29 cellular contexts compared by ENCODE assay signal in genomic region chr6:63249875-63250482, GRCh38. TPM values are rescaled to one million over a fixed set of nuclear protein-coding genes. Genes with fewer than 3 reads are reported as not detected.
"Had no signal": no experiment of that assay in that cellular context is flagged by ENCODE, and none has a peak within 500 bp of the region (broad histone marks: within the 10 kb centered on the region; RNA-seq: fewer than 3 reads in every experiment).

No MANE protein-coding gene starts in this region.

- FAIRE-seq: urothelium cell line had no signal

- ATAC-seq: stimulated activated effector memory CD8-positive, alpha-beta T cell treated with anti-CD3 and anti-CD28 coated beads, Interleukin-12 subunit alpha, Interleukin-12 subunit beta, amount 100 ng/mL, for 72 hours; stimulated activated memory B cell treated with anti-CD40 and anti-IgM and Interleukin-4, amounts not matched to agents 10 μg/mL and 1 μg/mL and 100 μg/mL, for 72 hours; stimulated activated naive B cell treated with anti-CD40 and anti-IgM and Interleukin-4, amounts not matched to agents 10 μg/mL and 1 μg/mL and 100 μg/mL, for 72 hours; stimulated activated naive CD8-positive, alpha-beta T cell treated with anti-CD3 and anti-CD28 coated beads, Interleukin-15, amount 100 ng/mL, for 72 hours; stimulated activated naive CD8-positive, alpha-beta T cell treated with anti-CD3 and anti-CD28 coated beads, Interleukin-15, Interleukin-2, amounts not matched to agents 100 U/mL and 50 U/mL, for 24 hours; upper lobe of right lung had no signal

- H3K4me1 ChIP-seq: suprapubic skin, testis, thyroid gland, tibial artery, tibial nerve, transverse colon, upper lobe of left lung, upper lobe of right lung, uterus, vagina had no signal

- H3K4me3 ChIP-seq: stomach, suprapubic skin, testis, thoracic aorta, thyroid gland, tibial artery, tibial nerve, transverse colon, upper lobe of left lung, upper lobe of right lung, uterus, vagina had no signal

- H3K27me3 ChIP-seq: stomach, suprapubic skin, testis, thyroid gland, tibial artery, tibial nerve, transverse colon, upper lobe of left lung, upper lobe of right lung, uterus, vagina had no signal

- H3K36me3 ChIP-seq: stomach, suprapubic skin, thoracic aorta, thyroid gland, tibial artery, tibial nerve, transverse colon, upper lobe of left lung, upper lobe of right lung, uterus, vagina had no signal

- H3K9me3 ChIP-seq: stomach, suprapubic skin, testis, thoracic aorta, thyroid gland, tibial artery, tibial nerve, transverse colon, upper lobe of left lung, upper lobe of right lung, uterus, vagina had no signal

- DNase-seq: stimulated activated CD4-positive, alpha-beta T cell treated with anti-CD3 and anti-CD28 coated beads, Interleukin-2, amount 100 ng/mL, for 48 hours; stimulated activated CD4-positive, alpha-beta T cell treated with anti-CD3 and anti-CD28 coated beads, Interleukin-4, amount 100 ng/mL, for 1 hour; stimulated activated CD4-positive, alpha-beta T cell treated with anti-CD3 and anti-CD28 coated beads, Interleukin-4, amount 100 ng/mL, for 24 hours; stimulated activated CD4-positive, alpha-beta T cell treated with anti-CD3 and anti-CD28 coated beads, Interleukin-4, amount 100 ng/mL, for 4 hours; stimulated activated CD8-positive, alpha-beta memory T cell treated with anti-CD3 and anti-CD28 coated beads, Interleukin-4, amount 100 ng/mL, for 48 hours; stimulated activated naive B cell treated with anti-CD40 and anti-IgM and Interleukin-4, amounts not matched to agents 10 μg/mL and 1 μg/mL and 100 μg/mL, for 72 hours; stimulated activated naive CD4-positive, alpha-beta T cell; stimulated activated naive CD4-positive, alpha-beta T cell treated with Interleukin-2 at 50 U/mL for 16 hours; stimulated activated naive CD8-positive, alpha-beta T cell treated with anti-CD3 and anti-CD28 coated beads, Interleukin-15, amount 100 ng/mL, for 72 hours; stimulated activated naive CD8-positive, alpha-beta T cell treated with anti-CD3 and anti-CD28 coated beads, Interleukin-15, Interleukin-2, amounts not matched to agents 100 U/mL and 50 U/mL, for 24 hours; stomach; substantia nigra; testis; thyroid gland; tibial artery; transverse colon; trophoblast cell; upper lobe of right lung; uterus had no signal

- H3K27ac ChIP-seq: stomach, suprapubic skin, testis, thoracic aorta, thyroid gland, tibial artery, tibial nerve, transverse colon, upper lobe of left lung, upper lobe of right lung, uterus, vagina had no signal

RNA-seq across cellular contexts. Expression of gene FKBP1C, which starts 38.7 kb away (rescaled TPM):
- total RNA-seq: temporal lobe, thoracic aorta, ureter, vagina had no signal
